In the genomic region with DNA sequence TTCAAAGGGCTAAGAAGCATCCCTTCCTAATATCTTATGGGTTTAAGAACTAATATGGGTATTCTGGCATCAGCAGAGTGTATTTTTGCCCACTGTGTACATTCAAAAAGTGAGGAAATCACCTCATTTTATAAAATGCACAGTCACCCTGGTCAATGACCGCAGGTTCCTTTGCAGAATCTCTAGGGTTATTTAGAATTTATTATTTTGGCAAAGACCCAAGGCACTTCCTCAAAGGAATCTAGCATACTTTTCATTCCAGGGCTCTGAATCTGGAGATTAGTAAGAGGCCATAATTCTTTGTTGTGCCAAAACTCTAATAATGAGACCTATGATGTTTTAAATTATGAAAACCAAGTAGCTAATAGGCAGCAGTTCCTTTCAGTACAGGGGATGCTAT, we compare ENCODE assay signal across 15 cellular contexts. TPM values are rescaled to one million over a fixed set of nuclear protein-coding genes. Genes with fewer than 3 reads are reported as not detected.
A peak's percentile ranks its signal among the peaks of the same experiment; 100 is the strongest.
DNase-seq lines count a peak whose midpoint lies in the region; TF ChIP-seq lines count a peak whose summit lies in the region.
"Had no signal": no experiment of that assay in that cellular context is flagged by ENCODE, and none has a peak within 500 bp of the region (broad histone marks: within the 10 kb centered on the region; RNA-seq: fewer than 3 reads in every experiment).

No MANE protein-coding gene starts in this region.

- H3K4me1 ChIP-seq in ACC112 (ENCODE audit: control insufficient read depth, insufficient read depth, low read length, unreplicated experiment) (peaks cover 15% of the 10 kb centered on the region), thyroid gland (no peaks in the 10 kb centered on the region)
- H3K4me1 ChIP-seq: BE2C, right atrium auricular region had no signal

- H3K79me2 ChIP-seq in ACC112 (ENCODE audit: control insufficient read depth, insufficient read depth, low read length, unreplicated experiment), result no peaks in the 10 kb centered on the region

- peaks cover 37% of the 10 kb centered on the region for H3K4me1 Mint-ChIP-seq in HFFc6 (ENCODE audit: low read depth)

- peak; percentile 94 for DNase-seq in HFFc6
- DNase-seq in astrocyte of the spinal cord (ENCODE audit: low read depth, low spot score), result peak; percentile 85
- peak; percentile 7 for DNase-seq in iPS-NIHi11 (ENCODE audit: low spot score)
- no peak for DNase-seq in NCI-H82 (lab: John Stamatoyannopoulos, UW)
- no peak for DNase-seq in stimulated activated CD8-positive, alpha-beta memory T cell treated with anti-CD3 and anti-CD28 coated beads, Interleukin-4, amount 100 ng/mL, for 48 hours
- DNase-seq in DMS114 treated with DMSO at 0.1 percent for 48 hours (lab: John Stamatoyannopoulos, UW; ENCODE audit: unreplicated experiment), result no peak
- DNase-seq in thyroid gland, result no peak
- DNase-seq: activated CD4-positive, alpha-beta T cell treated with anti-CD3 and anti-CD28 coated beads for 1 hour; activated effector memory CD4-positive, alpha-beta T cell treated with anti-CD3 and anti-CD28 coated beads, Interleukin-2, amount 50 U/mL, for 16 hours; BE2C; GF-D8; NCI-H1105 treated with DMSO at 0.1 percent for 48 hours; tibial artery had no signal

- no peaks in the 10 kb centered on the region for H3K27me3 Mint-ChIP-seq in HFFc6 (ENCODE audit: insufficient read depth)

- intact Hi-C loops in thyroid gland (cut with DNase I), result no loop called here

- H3K36me3 Mint-ChIP-seq in HFFc6 (ENCODE audit: low read depth), result no peaks in the 10 kb centered on the region

- in situ Hi-C loops in astrocyte of the spinal cord (cut with HindIII; ENCODE audit: low sequenced_read_pairs), result no loop called here

- H3K9me3 Mint-ChIP-seq in HFFc6, result no peaks in the 10 kb centered on the region

- H3K27me3 ChIP-seq in ACC112 (ENCODE audit: insufficient read depth, low read length), result no peaks in the 10 kb centered on the region
- H3K27me3 ChIP-seq in thyroid gland, result no peaks in the 10 kb centered on the region
- H3K27me3 ChIP-seq: BE2C, right atrium auricular region, tibial artery had no signal

- no peak for TF ChIP-seq CTCF in HFFc6 (IDR thresholded peaks at IDR 0.05)
- TF ChIP-seq CTCF in astrocyte of the spinal cord (IDR thresholded peaks at IDR 0.05; ENCODE audit: low read depth, low read length), result no peak
- no peak for TF ChIP-seq CTCF in thyroid gland (IDR thresholded peaks at IDR 0.05)

- H3K36me3 ChIP-seq in ACC112 (ENCODE audit: insufficient read depth, low read length) (no peaks in the 10 kb centered on the region), thyroid gland (no peaks in the 10 kb centered on the region)
- H3K36me3 ChIP-seq: BE2C, right atrium auricular region, tibial artery had no signal

- no peaks in the 10 kb centered on the region for H3K9me3 ChIP-seq in thyroid gland
- H3K9me3 ChIP-seq: BE2C, right atrium auricular region, tibial artery had no signal

- TF ChIP-seq POLR2A in thyroid gland (IDR thresholded peaks at IDR 0.05), result no peak

- H3K4me3 ChIP-seq in ACC112 (ENCODE audit: low read depth, low read length) (no peak overlapping the region), astrocyte of the spinal cord (ENCODE audit: low read depth, low read length) (no peak overlapping the region), thyroid gland (replicated peaks in 1 of 3) (no peak overlapping the region)
- H3K4me3 ChIP-seq: right atrium auricular region, tibial artery had no signal

- peak overlapping the region; percentile 47 for H2AFZ ChIP-seq in ACC112 (ENCODE audit: low read length, unreplicated experiment)

- H3K4me3 Mint-ChIP-seq in HFFc6, result peak overlapping the region; percentile 44

- WGBS in thyroid gland, 2 donors, result 51 to 67% methylated on average over 1 of the region's 1 CpG

- H3K27ac Mint-ChIP-seq in HFFc6, result peak overlapping the region; percentile 95

- peak overlapping the region; percentile 88 for H3K27ac ChIP-seq in ACC112 (ENCODE audit: low read depth, low read length)
- no peak overlapping the region for H3K27ac ChIP-seq in thyroid gland
- H3K27ac ChIP-seq: right atrium auricular region, tibial artery had no signal

RNA-seq across cellular contexts. Expression of a gene that starts 27.2 kb away (rescaled TPM):
- total RNA-seq in HFFc6 (2021; fragmentation: NEBNext Ultra II Directional; extraction: Animal tissue kit (Norgen Biotek cat#: 25700)), result 100 to 1,000 TPM; 194 to 317 (median 206) TPM
- 1 to 10 TPM in 3 of 4 donors, under 1 TPM in 1; 0.78 to 7.9 (median 3.3) TPM for total RNA-seq in thyroid gland

Comparison
In these comparisons a context has a peak if more than half of its experiments do, and no peak if none do; other contexts are left out.
1. DNase-seq: peak in HFFc6 (single experiment), astrocyte of the spinal cord (single experiment) and iPS-NIHi11 (single experiment); none in NCI-H82 (single experiment), stimulated activated CD8-positive, alpha-beta memory T cell treated with anti-CD3 and anti-CD28 coated beads, Interleukin-4, amount 100 ng/mL, for 48 hours (single experiment), DMS114 treated with DMSO at 0.1 percent for 48 hours (single experiment) and thyroid gland (0 of 2).
2. RNA of a gene that starts 27.2 kb away (total RNA-seq): 194 to 317 TPM in HFFc6; 0.78 to 7.9 TPM in thyroid gland; every median in the first group is over 10 times any median in the second.